In the genomic region with DNA sequence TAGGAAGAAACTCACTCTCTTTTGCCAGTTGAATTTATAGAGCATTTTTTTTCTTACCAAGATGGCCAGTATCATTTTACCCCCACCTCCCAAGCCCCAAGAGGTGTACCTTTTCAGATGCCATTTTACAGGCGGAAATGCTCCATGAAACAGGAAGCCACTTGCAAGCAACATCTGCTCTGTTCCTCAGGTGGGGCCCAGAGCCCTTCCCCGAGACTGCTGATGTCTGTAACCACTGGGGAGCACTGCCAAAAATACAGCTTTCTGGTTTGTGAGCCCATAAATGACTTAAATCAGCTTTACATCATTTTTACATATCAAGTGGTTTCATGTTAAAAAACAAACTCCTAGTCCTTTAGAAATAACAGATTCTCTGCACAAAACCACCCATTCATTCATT, we compare ENCODE assay signal across 29 cellular contexts. TPM values are rescaled to one million over a fixed set of nuclear protein-coding genes. Genes with fewer than 3 reads are reported as not detected.
A peak's percentile ranks its signal among the peaks of the same experiment; 100 is the strongest.
DNase-seq lines count a peak whose midpoint lies in the region; ATAC-seq, FAIRE-seq and TF ChIP-seq lines count a peak whose summit lies in the region.
"Had no signal": no experiment of that assay in that cellular context is flagged by ENCODE, and none has a peak within 500 bp of the region (broad histone marks: within the 10 kb centered on the region; RNA-seq: fewer than 3 reads in every experiment).

No MANE protein-coding gene starts in this region.

- H3K36me3 Mint-ChIP-seq in CD4-positive, CD25-positive, alpha-beta regulatory T cell, result no peaks in the 10 kb centered on the region

- H3K9ac ChIP-seq in MM.1S (ENCODE audit: low read length), result no peak overlapping the region
- H3K9ac ChIP-seq in GM12878 (ENCODE audit: control insufficient read depth, insufficient read depth, low read length), result no peak overlapping the region
- H3K9ac ChIP-seq: SK-N-SH had no signal

- H3K4me1 ChIP-seq in CD4-positive, CD25-positive, alpha-beta regulatory T cell (ENCODE audit: control insufficient read depth, insufficient read depth, low read length, poor library complexity, severe bottlenecking), result peaks cover 35% of the 10 kb centered on the region
- H3K4me1 ChIP-seq in MM.1S (ENCODE audit: low read length), result peaks cover 16% of the 10 kb centered on the region
- H3K4me1 ChIP-seq in GM12878 (ENCODE audit: control insufficient read depth, insufficient read depth, low read length), result peaks cover 27% of the 10 kb centered on the region
- H3K4me1 ChIP-seq: psoas muscle had no signal

- SMC1A ChIA-PET in GM12878 (lab: Charles Lee; ENCODE audit: uncharacterized antibody, unreplicated experiment), result no interaction called here

- in situ Hi-C loops in GM12878 (cut with MboI), result no loop called here

- no peak for TF ChIP-seq POLR2A in GM12878 (IDR thresholded peaks at IDR 0.05; ENCODE audit: low read depth, low read length)

- peaks cover 9% of the 10 kb centered on the region; the same call in 1 of the 2 replicates for H3K79me2 ChIP-seq in MM.1S (ENCODE audit: low read length)
- no peaks in the 10 kb centered on the region for H3K79me2 ChIP-seq in GM12878 (ENCODE audit: control insufficient read depth, insufficient read depth, low read length)

- BruUV-seq in GM12878 (replicated peaks; lab: Mats Ljungman, UMichigan), result no TSS peak

- H3K9me2 ChIP-seq in MM.1S (replicated peaks; ENCODE audit: insufficient read depth, low read length), result no peaks in the 10 kb centered on the region
- H3K9me2 ChIP-seq: SK-N-SH had no signal

- no peak overlapping the region for H3K27ac ChIP-seq in CD4-positive, CD25-positive, alpha-beta regulatory T cell (ENCODE audit: insufficient read depth, low read length, poor library complexity, severe bottlenecking)
- H3K27ac ChIP-seq in MM.1S (ENCODE audit: low read length) (peak overlapping the region; percentile 12; the same call in 1 of the 2 replicates), GM12878 (ENCODE audit: control insufficient read depth, insufficient read depth) (no peak overlapping the region)
- H3K27ac ChIP-seq: epithelial cell of prostate, HL-60, left lung, neutrophil, psoas muscle, thoracic aorta, vagina had no signal

- 0% methylated on average over 2 of the region's 2 CpGs for WGBS in GM12878 (ENCODE audit: insufficient coverage, insufficient replicate concordance, low lambda C conversion rate, missing lambda C conversion rate)

- peak overlapping the region; percentile 3 to 71 (median 49) for H3K27ac Mint-ChIP-seq in CD4-positive, CD25-positive, alpha-beta regulatory T cell

- H3K4me2 ChIP-seq in MM.1S (ENCODE audit: low read depth, low read length), result peak overlapping the region; percentile 30
- H3K4me2 ChIP-seq in GM12878 (ENCODE audit: control insufficient read depth, insufficient read depth), result no peak overlapping the region
- H3K4me2 ChIP-seq: SK-N-SH had no signal

- ATAC-seq in CD4-positive, CD25-positive, alpha-beta regulatory T cell (ENCODE audit: low read depth in 2 of 2), result no peak
- ATAC-seq in GM12878 (no peak), HG03354 (IDR thresholded peaks at IDR 0.05; ENCODE audit: poor library complexity, severe bottlenecking, unreplicated experiment) (no peak), GM21825 (IDR thresholded peaks at IDR 0.05; ENCODE audit: unreplicated experiment) (no peak), HG03108 (IDR thresholded peaks at IDR 0.05; ENCODE audit: unreplicated experiment) (no peak)
- ATAC-seq: activated T-cell treated with anti-CD3 and anti-CD28 coated beads, Interleukin-2, amount 50 U/mL, for 4 hours; left lung; psoas muscle had no signal

- CTCF ChIA-PET in GM12878 (lab: Yijun Ruan, JAX), result no interaction called here

- peak; percentile 69 for FAIRE-seq in GM12878 (lab: Jason Lieb, UNC)
- FAIRE-seq: colon had no signal

- H3K27me3 Mint-ChIP-seq in CD4-positive, CD25-positive, alpha-beta regulatory T cell, result peaks cover 18% of the 10 kb centered on the region

- H3K27me3 ChIP-seq in CD4-positive, CD25-positive, alpha-beta regulatory T cell (ENCODE audit: control insufficient read depth, insufficient read depth, low read length), result no peaks in the 10 kb centered on the region
- H3K27me3 ChIP-seq in GM06990 (replicated peaks; ENCODE audit: control insufficient read depth, insufficient read depth, low read length), result no peaks in the 10 kb centered on the region
- H3K27me3 ChIP-seq in MM.1S (replicated peaks; ENCODE audit: insufficient read depth, low read length), result no peaks in the 10 kb centered on the region
- peaks cover 0 to 2% of the 10 kb centered on the region in 2 experiments; a peak in 2 of 4 replicates for H3K27me3 ChIP-seq in GM12878 (replicated peaks in 1 of 2; ENCODE audit: control insufficient read depth in 2 of 2, insufficient read depth in 2 of 2, low read length in 1 of 2)
- H3K27me3 ChIP-seq: vagina had no signal

- DNase-seq in CD4-positive, CD25-positive, alpha-beta regulatory T cell, result peak in 1 of 3 donors; percentile 30
- DNase-seq in GM06990 (ENCODE audit: extremely low read depth, insufficient read length) (peak; percentile 29), MM.1S (peak; percentile 49), GM12878 (ENCODE audit: low read depth, low spot score) (no peak)
- no peak for DNase-seq in activated CD4-positive, alpha-beta T cell treated with anti-CD3 and anti-CD28 coated beads, Interleukin-2, amount 50 U/mL, for 1 hour
- DNase-seq: activated T-cell treated with anti-CD3 and anti-CD28 coated beads, Interleukin-2, amount 50 U/mL, for 4 hours; anterior cingulate cortex; DMS 273 treated with DMSO at 0.1 percent for 48 hours; effector CD4-positive, alpha-beta T cell; mesendoderm; NCI-H1048; NCI-H1694 treated with DMSO at 0.1 percent for 48 hours; NCI-H2227 treated with DMSO at 0.1 percent for 48 hours; NCI-H748 treated with DMSO at 0.1 percent for 48 hours; OCI-M1; psoas muscle; SK-N-SH; stimulated activated naive CD4-positive, alpha-beta T cell treated with Interleukin-2 at 50 U/mL for 16 hours; T-helper 2 cell had no signal

- no peaks in the 10 kb centered on the region for H3K9me3 Mint-ChIP-seq in CD4-positive, CD25-positive, alpha-beta regulatory T cell
- H3K9me3 Mint-ChIP-seq: activated T-cell treated with anti-CD3 and anti-CD28 coated beads, Interleukin-2, amount 50 U/mL, for 4 hours had no signal

- intact Hi-C loops in GM12878 (cut with micrococcal nuclease; ENCODE audit: unreplicated experiment), result no loop called here

- POLR2A ChIA-PET in GM12878 (lab: Charles Lee), result no interaction called here

- peak overlapping the region in 2 of 4 donors; percentile 1 to 98 for H3K4me3 Mint-ChIP-seq in CD4-positive, CD25-positive, alpha-beta regulatory T cell
- H3K4me3 Mint-ChIP-seq: activated T-cell treated with anti-CD3 and anti-CD28 coated beads, Interleukin-2, amount 50 U/mL, for 4 hours had no signal

- H3K4me1 Mint-ChIP-seq in CD4-positive, CD25-positive, alpha-beta regulatory T cell, result peaks cover 13 to 41% (median 18%) of the 10 kb centered on the region in 4 donors

- no peaks in the 10 kb centered on the region; the same call in 1 of the 2 replicates for H3F3A ChIP-seq in MM.1S (ENCODE audit: insufficient read depth, low read length)

- H2AFZ ChIP-seq in MM.1S (ENCODE audit: low read length), result no peak overlapping the region
- H2AFZ ChIP-seq in GM12878 (ENCODE audit: control insufficient read depth, low read depth, low read length), result no peak overlapping the region

- H4K20me1 ChIP-seq in MM.1S (ENCODE audit: insufficient read depth, low read length) (no peaks in the 10 kb centered on the region), GM12878 (ENCODE audit: control insufficient read depth, insufficient read depth) (no peaks in the 10 kb centered on the region)

- no peak for TF ChIP-seq EP300 in GM12878 (IDR thresholded peaks at IDR 0.05; ENCODE audit: borderline replicate concordance in 1 of 2, control insufficient read depth in 1 of 2, low read depth in 2 of 2, low read length in 2 of 2)

- no peak overlapping the region for H3K4me3 ChIP-seq in CD4-positive, CD25-positive, alpha-beta regulatory T cell (ENCODE audit: low read depth, low read length)
- no peak overlapping the region for H3K4me3 ChIP-seq in GM06990 (replicated peaks; ENCODE audit: low read depth, low read length)
- H3K4me3 ChIP-seq in MM.1S (ENCODE audit: low read length), result no peak overlapping the region
- no peak overlapping the region for H3K4me3 ChIP-seq in GM12878
- H3K4me3 ChIP-seq: left lung, psoas muscle, thoracic aorta, vagina had no signal

- TF ChIP-seq CTCF in GM06990 (IDR thresholded peaks at IDR 0.05; ENCODE audit: insufficient read depth, low read length, poor library complexity, severe bottlenecking), result no peak
- TF ChIP-seq CTCF in MM.1S (IDR thresholded peaks at IDR 0.05; ENCODE audit: low read length), result no peak
- TF ChIP-seq CTCF in GM12878 (IDR thresholded peaks at IDR 0.05 in 2 of 3, conservative IDR thresholded peaks at IDR 0.05 in 1 of 3; ENCODE audit: control insufficient read depth in 2 of 3, extremely low read depth in 1 of 3, insufficient read depth in 1 of 3, low read depth in 3 of 3, low read length in 3 of 3), result no peak

- no peaks in the 10 kb centered on the region for H3K9me3 ChIP-seq in CD4-positive, CD25-positive, alpha-beta regulatory T cell (ENCODE audit: control insufficient read depth in 2 of 2, low read length in 2 of 2)
- H3K9me3 ChIP-seq in MM.1S (replicated peaks; ENCODE audit: insufficient read depth, low read length), result no peaks in the 10 kb centered on the region
- H3K9me3 ChIP-seq in GM12878 (replicated peaks; ENCODE audit: control insufficient read depth, insufficient read depth, low read length), result no peaks in the 10 kb centered on the region
- H3K9me3 ChIP-seq: left lung, neutrophil, psoas muscle, SK-N-SH, thoracic aorta, vagina had no signal

- RAD21 ChIA-PET in GM12878 (lab: Charles Lee; ENCODE audit: unreplicated experiment), result interaction anchor here (1.0 kb wide), 1 partner anchor 176 kb away, joined by 3 read pairs; the partner anchor contains the start of gene SLC2A8

- no peak for TF ChIP-seq RAD21 in GM12878 (IDR thresholded peaks at IDR 0.05; ENCODE audit: insufficient read depth, low read depth, low read length)

- no peaks in the 10 kb centered on the region for H3K36me3 ChIP-seq in CD4-positive, CD25-positive, alpha-beta regulatory T cell (ENCODE audit: control insufficient read depth, insufficient read depth, low read length)
- H3K36me3 ChIP-seq in GM06990 (ENCODE audit: control insufficient read depth, insufficient read depth, low read length) (no peaks in the 10 kb centered on the region), MM.1S (replicated peaks; ENCODE audit: insufficient read depth, low read length) (no peaks in the 10 kb centered on the region), GM12878 (ENCODE audit: control insufficient read depth in 2 of 2, insufficient read depth in 2 of 2, low read length in 1 of 2) (no peaks in the 10 kb centered on the region)
- H3K36me3 ChIP-seq: left lung, neutrophil, thoracic aorta, vagina had no signal

RNA-seq across cellular contexts. Expression of gene GARNL3, which starts 42.9 kb away (rescaled TPM):
- 4.3 TPM for total RNA-seq in CD4-positive, CD25-positive, alpha-beta regulatory T cell
- polyA plus RNA-seq in CD4-positive, CD25-positive, alpha-beta regulatory T cell, result under 1 TPM in 2 of 4 donors, not detected in 2; 0.69 to 0.99 TPM
- 59.4 and 67.2 TPM in 2 replicates for total RNA-seq in GM12878 (2013; cell fraction: nucleolus; rRNA removed)
- total RNA-seq in GM12878 (2014; rRNA removed), result 8.2 and 9.3 TPM in 2 replicates
- 7.1 and 7.2 TPM in 2 replicates for total RNA-seq in GM12878 (2014; rRNA removed; fragmentation: Illumina TruSeq; extraction: Trizol)
- total RNA-seq in GM12878 (2021), result 9.4 and 9.8 TPM in 2 replicates
- polyA plus RNA-seq in GM12878 (2011; ENCODE audit: low read depth), result 5.1 TPM
- 1.8 and 2.2 TPM in 2 replicates for polyA plus RNA-seq in GM12878 (2011; rRNA removed)
- 0.89 and 1.2 TPM in 2 replicates for polyA plus RNA-seq in GM12878 (2011; cell fraction: cytosol; rRNA removed)
- polyA plus RNA-seq in GM12878 (2011; cell fraction: nucleus; rRNA removed), result 7.3 and 8.8 TPM in 2 replicates
- polyA plus RNA-seq in GM12878 (2012), result 4.1 and 4.6 TPM in 2 replicates
- polyA plus RNA-seq in GM12878 (2014; fragmentation: Illumina TruSeq; extraction: Trizol), result 6.9 and 7.6 TPM in 2 replicates
- polyA plus RNA-seq in GM12878 (2014; fragmentation: Nextera tagmentation; extraction: Ambion mirVana), result 1 to 10 TPM in 1 of 2 experiments, under 1 TPM in 1; 0.89 to 1.3 TPM
- 12.0 and 13.2 TPM in 2 replicates for polyA plus RNA-seq in GM12878 (2014; rRNA removed)
- polyA plus RNA-seq in GM12878 (2016; fragmentation: Nextera tagmentation; extraction: Ambion mirVana), result 1 to 10 TPM; 4.9 to 5.6 TPM
- polyA minus RNA-seq in GM12878 (2011; rRNA and poly(A)+ RNA removed), result 2.0 and 4.9 TPM in 2 replicates
- 0.21 TPM in 1 of 2 replicates, not detected in the other for polyA minus RNA-seq in GM12878 (2011; cell fraction: cytosol; rRNA and poly(A)+ RNA removed)
- polyA minus RNA-seq in GM12878 (2011; cell fraction: nucleus; rRNA and poly(A)+ RNA removed), result 2.3 and 5.5 TPM in 2 replicates

Comparison
In these comparisons a context has a peak if more than half of its experiments do, and no peak if none do; other contexts are left out.
1. DNase-seq: peak in GM06990 (single experiment) and MM.1S (single experiment); none in GM12878 (single experiment) and activated CD4-positive, alpha-beta T cell treated with anti-CD3 and anti-CD28 coated beads, Interleukin-2, amount 50 U/mL, for 1 hour (single experiment).